ENCODE assay signal across 23 cellular contexts in the genomic region with DNA sequence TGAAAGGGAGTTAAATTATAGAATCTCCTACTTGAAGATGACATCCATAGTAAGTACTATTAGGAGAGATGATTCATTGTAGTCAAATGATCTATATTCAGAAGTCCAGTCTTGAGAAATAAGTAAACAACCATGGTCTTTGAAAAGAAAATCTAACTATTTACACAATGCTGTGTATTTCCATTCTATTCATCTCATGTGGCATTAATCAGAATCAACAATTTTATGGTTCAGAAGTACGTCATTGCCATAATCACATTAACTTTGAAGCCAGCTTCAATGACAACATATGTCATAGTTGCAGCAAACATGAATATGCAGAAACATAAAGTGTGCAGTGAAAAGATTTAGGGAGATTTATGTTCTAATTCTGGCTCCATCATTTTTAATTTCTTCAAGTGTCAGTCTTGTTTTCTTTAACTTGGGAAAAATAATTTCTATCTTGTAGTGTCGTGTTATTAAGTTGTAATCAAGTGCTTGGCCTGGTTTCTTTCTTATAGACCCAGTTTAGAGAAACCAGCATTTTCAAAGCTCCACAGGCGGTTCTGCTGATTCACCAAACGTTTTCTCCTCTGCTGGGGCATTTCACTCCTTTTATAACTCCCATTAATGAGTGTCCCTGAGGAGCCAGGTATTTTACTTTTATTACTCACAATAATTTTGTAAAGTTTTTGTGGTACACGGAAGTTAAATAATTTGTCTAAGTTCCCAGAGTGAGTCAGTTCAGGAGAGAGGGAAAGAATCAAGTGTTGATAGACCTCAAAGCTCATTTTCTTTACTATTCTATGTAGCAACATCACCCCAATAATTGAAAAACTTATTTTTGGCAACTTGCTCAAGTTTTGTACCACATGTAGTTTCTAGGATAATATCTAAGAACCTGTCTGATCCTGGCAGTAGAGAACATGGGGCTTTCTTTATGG. TPM values are rescaled to one million over a fixed set of nuclear protein-coding genes. Genes with fewer than 3 reads are reported as not detected.
DNase-seq lines count a peak whose midpoint lies in the region; ATAC-seq and TF ChIP-seq lines count a peak whose summit lies in the region.
"Had no signal": no experiment of that assay in that cellular context is flagged by ENCODE, and none has a peak within 500 bp of the region (broad histone marks: within the 10 kb centered on the region; RNA-seq: fewer than 3 reads in every experiment).

No MANE protein-coding gene starts in this region.

- no peak for TF ChIP-seq CTCF in AG09319 (IDR thresholded peaks at IDR 0.05; ENCODE audit: low read depth, low read length)
- no peak for TF ChIP-seq CTCF in foreskin fibroblast (IDR thresholded peaks at IDR 0.05; ENCODE audit: low read depth, low read length)

- no peaks in the 10 kb centered on the region for H3K36me3 Mint-ChIP-seq in activated T-cell treated with anti-CD3 and anti-CD28 coated beads, Interleukin-2, amount 50 U/mL, for 4 hours (ENCODE audit: insufficient read depth)
- H3K36me3 Mint-ChIP-seq: activated naive CD4-positive, alpha-beta T cell treated with anti-CD3 and anti-CD28 coated beads, Interleukin-2, amount 10 ng/mL, durations not matched to agents 7 days and 5 days; CD4-positive, alpha-beta memory T cell; naive thymus-derived CD4-positive, alpha-beta T cell had no signal

- H3K9me3 Mint-ChIP-seq in activated T-cell treated with anti-CD3 and anti-CD28 coated beads, Interleukin-2, amount 50 U/mL, for 4 hours: no peaks in the 10 kb centered on the region
- H3K9me3 Mint-ChIP-seq: activated CD4-positive, alpha-beta T cell treated with anti-CD3 and anti-CD28 coated beads, Interleukin-2, amount 10 ng/mL, durations not matched to agents 7 days and 5 days; activated naive CD4-positive, alpha-beta T cell treated with anti-CD3 and anti-CD28 coated beads, Interleukin-2, amount 10 ng/mL, durations not matched to agents 7 days and 5 days; activated T-helper 1 cell treated with anti-CD3 and anti-CD28 coated beads, Interleukin-12 subunit alpha, Interleukin-12 subunit beta, Interleukin-2, Interleukin-4 antibody, amounts not matched to agents 30 ng/mL and 10 ng/mL and 1 ng/mL, durations not matched to agents 14 hours and 24 hours and 36 hours; CD4-positive, alpha-beta memory T cell; dendritic cell treated with granulocyte-macrophage colony-stimulating factor and Interleukin-4, amounts not matched to agents 40 ng/mL and 50 ng/mL, for 4 days had no signal

- no peak overlapping the region for H3K4me3 Mint-ChIP-seq in activated T-cell treated with anti-CD3 and anti-CD28 coated beads, Interleukin-2, amount 50 U/mL, for 4 hours
- H3K4me3 Mint-ChIP-seq: activated CD4-positive, alpha-beta T cell treated with anti-CD3 and anti-CD28 coated beads, Interleukin-2, amount 10 ng/mL, durations not matched to agents 7 days and 5 days; activated naive CD4-positive, alpha-beta T cell treated with anti-CD3 and anti-CD28 coated beads, Interleukin-2, amount 10 ng/mL, durations not matched to agents 7 days and 5 days; activated T-helper 1 cell treated with anti-CD3 and anti-CD28 coated beads, Interleukin-12 subunit alpha, Interleukin-12 subunit beta, Interleukin-2, Interleukin-4 antibody, amounts not matched to agents 30 ng/mL and 10 ng/mL and 1 ng/mL, durations not matched to agents 14 hours and 24 hours and 36 hours; CD4-positive, alpha-beta memory T cell; dendritic cell treated with granulocyte-macrophage colony-stimulating factor and Interleukin-4, amounts not matched to agents 40 ng/mL and 50 ng/mL, for 4 days; naive thymus-derived CD4-positive, alpha-beta T cell had no signal

- H3K27me3 Mint-ChIP-seq in activated T-cell treated with anti-CD3 and anti-CD28 coated beads, Interleukin-2, amount 50 U/mL, for 4 hours (ENCODE audit: low read depth): peaks cover 7% of the 10 kb centered on the region
- H3K27me3 Mint-ChIP-seq: activated naive CD4-positive, alpha-beta T cell treated with anti-CD3 and anti-CD28 coated beads, Interleukin-2, amount 10 ng/mL, durations not matched to agents 7 days and 5 days; dendritic cell treated with granulocyte-macrophage colony-stimulating factor and Interleukin-4, amounts not matched to agents 40 ng/mL and 50 ng/mL, for 4 days had no signal

- no peaks in the 10 kb centered on the region for H3K4me1 Mint-ChIP-seq in activated T-cell treated with anti-CD3 and anti-CD28 coated beads, Interleukin-2, amount 50 U/mL, for 4 hours (ENCODE audit: low read depth)
- H3K4me1 Mint-ChIP-seq: activated CD4-positive, alpha-beta T cell treated with anti-CD3 and anti-CD28 coated beads, Interleukin-2, amount 10 ng/mL, durations not matched to agents 7 days and 5 days; activated naive CD4-positive, alpha-beta T cell treated with anti-CD3 and anti-CD28 coated beads, Interleukin-2, amount 10 ng/mL, durations not matched to agents 7 days and 5 days; CD4-positive, alpha-beta memory T cell had no signal

- peak; percentile 20 for DNase-seq in AG09319 (ENCODE audit: extremely low read depth, low read depth)
- DNase-seq in HCEC 1CT: peak; percentile 57
- peak; percentile 8 for DNase-seq in amniotic epithelial cell (ENCODE audit: low read depth)
- peak; percentile 32 to 73 for DNase-seq in foreskin fibroblast
- DNase-seq in AG20443 (ENCODE audit: low spot score): no peak
- DNase-seq in activated T-cell treated with anti-CD3 and anti-CD28 coated beads, Interleukin-2, amount 50 U/mL, for 4 hours: no peak
- no peak for DNase-seq in RPMI8226
- DNase-seq: activated CD4-positive, alpha-beta T cell treated with anti-CD3 and anti-CD28 coated beads, Interleukin-2, amount 10 ng/mL, durations not matched to agents 7 days and 5 days; activated naive CD4-positive, alpha-beta T cell treated with anti-CD3 and anti-CD28 coated beads, Interleukin-2, amount 10 ng/mL, durations not matched to agents 7 days and 5 days; CD4-positive, alpha-beta memory T cell; DMS153; GF-D8; left colon; naive thymus-derived CD4-positive, alpha-beta T cell; NCI-H2029 treated with DMSO at 0.1 percent for 48 hours; NCI-H345; occipital lobe; substantia nigra; upper lobe of right lung had no signal

- no peak for ATAC-seq in activated T-cell treated with anti-CD3 and anti-CD28 coated beads, Interleukin-2, amount 50 U/mL, for 4 hours
- ATAC-seq: left colon; naive thymus-derived CD4-positive, alpha-beta T cell; Panc1; upper lobe of right lung had no signal

- H3K4me3 ChIP-seq in foreskin fibroblast (ENCODE audit: low read depth in 1 of 2, low read length in 2 of 2): no peak overlapping the region
- H3K4me3 ChIP-seq: cardiac muscle cell, upper lobe of right lung had no signal

RNA-seq across cellular contexts. Expression of a gene that starts 35.9 kb away (rescaled TPM):
- total RNA-seq in activated T-cell treated with anti-CD3 and anti-CD28 coated beads, Interleukin-2, amount 50 U/mL, for 4 hours: 1 to 10 TPM; 1.2 to 5.4 (median 2.0) TPM
- total RNA-seq: activated CD4-positive, alpha-beta T cell treated with anti-CD3 and anti-CD28 coated beads, Interleukin-2, amount 10 ng/mL, durations not matched to agents 7 days and 5 days; CD4-positive, alpha-beta memory T cell had no signal

Comparison
In these comparisons a context has a peak if more than half of its experiments do, and no peak if none do; other contexts are left out.
1. DNase-seq: peak in AG09319 (single experiment), HCEC 1CT (single experiment), amniotic epithelial cell (single experiment) and foreskin fibroblast (2 of 2); none in AG20443 (single experiment), activated T-cell treated with anti-CD3 and anti-CD28 coated beads, Interleukin-2, amount 50 U/mL, for 4 hours (single experiment) and RPMI8226 (single experiment).